In genomic region chr16:25838724-25839186, GRCh38 we compare ENCODE assay signal across 9 cellular contexts.
DNase-seq lines count a peak whose midpoint lies in the region; ATAC-seq and TF ChIP-seq lines count a peak whose summit lies in the region.
"Had no signal": no experiment of that assay in that cellular context is flagged by ENCODE, and none has a peak within 500 bp of the region (broad histone marks: within the 10 kb centered on the region; RNA-seq: fewer than 3 reads in every experiment).

No MANE protein-coding gene starts in this region.

- no peak overlapping the region for H3K4me3 ChIP-seq in CD4-positive, alpha-beta memory T cell (ENCODE audit: low read length in 2 of 2)
- H3K4me3 ChIP-seq in HAP-1: no peak overlapping the region

- H3K27me3 ChIP-seq in CD4-positive, alpha-beta memory T cell (ENCODE audit: insufficient read depth, low read length): no peaks in the 10 kb centered on the region
- H3K27me3 ChIP-seq in HAP-1 (ENCODE audit: low read depth): no peaks in the 10 kb centered on the region

- no peak overlapping the region for H3K27ac Mint-ChIP-seq in CD4-positive, alpha-beta memory T cell
- H3K27ac Mint-ChIP-seq in activated B cell treated with CpG ODN at 0.5 μM for 24 hours (no peak overlapping the region), nephron progenitor cell (no peak overlapping the region)

- POLR2A ChIA-PET in CD4-positive, alpha-beta memory T cell (lab: Charles Lee; ENCODE audit: partially characterized antibody): no interaction called here
- POLR2A ChIA-PET in activated B cell treated with CpG ODN at 0.5 μM for 24 hours (lab: Charles Lee): no interaction called here

- ATAC-seq in activated B cell treated with CpG ODN at 0.5 μM for 24 hours (ENCODE audit: low read depth) (no peak), GM21576 (IDR thresholded peaks at IDR 0.05; ENCODE audit: unreplicated experiment) (no peak), omental fat pad (ENCODE audit: low FRiP score) (no peak)

- intact Hi-C loops in CD4-positive, alpha-beta memory T cell (cut with micrococcal nuclease): loop anchor here (5.0 kb wide), 1 partner anchor 1619 kb away; no protein-coding TSS in a partner anchor
- intact Hi-C loops in activated B cell treated with CpG ODN at 0.5 μM for 24 hours (cut with micrococcal nuclease): loop anchor here (1.0 to 10.0 kb wide), 2 partner anchors 1271 to 1526 kb away; no protein-coding TSS in a partner anchor

- no peaks in the 10 kb centered on the region for H3K4me1 ChIP-seq in CD4-positive, alpha-beta memory T cell (ENCODE audit: insufficient read depth, low read length)
- H3K4me1 ChIP-seq in HAP-1: no peaks in the 10 kb centered on the region

- H3K27me3 Mint-ChIP-seq in CD4-positive, alpha-beta memory T cell: peaks cover 2 to 13% of the 10 kb centered on the region in 2 donors
- peaks cover 5% of the 10 kb centered on the region for H3K27me3 Mint-ChIP-seq in activated B cell treated with CpG ODN at 0.5 μM for 24 hours
- H3K27me3 Mint-ChIP-seq in nephron progenitor cell (ENCODE audit: low read depth, poor library complexity): peaks cover 6% of the 10 kb centered on the region

- H3K4me1 Mint-ChIP-seq in CD4-positive, alpha-beta memory T cell: peaks cover 0 to 4% (median under 1%) of the 10 kb centered on the region in 4 donors
- H3K4me1 Mint-ChIP-seq in activated B cell treated with CpG ODN at 0.5 μM for 24 hours: no peaks in the 10 kb centered on the region
- H3K4me1 Mint-ChIP-seq in nephron progenitor cell: peaks cover 32% of the 10 kb centered on the region

- peak overlapping the region in 2 of 8 donors; percentile 8 to 17 for H3K4me3 Mint-ChIP-seq in CD4-positive, alpha-beta memory T cell
- H3K4me3 Mint-ChIP-seq in activated B cell treated with CpG ODN at 0.5 μM for 24 hours: no peak overlapping the region
- peak overlapping the region; percentile 74 for H3K4me3 Mint-ChIP-seq in nephron progenitor cell

- in situ Hi-C loops in HAP-1 (cut with MboI; ENCODE audit: low sequenced_read_pairs): loop anchor here (25.0 kb wide), 1 partner anchor 1274 kb away; no protein-coding TSS in a partner anchor

- no peak overlapping the region for H3K27ac ChIP-seq in CD4-positive, alpha-beta memory T cell (ENCODE audit: low read depth, low read length)

- DNase-seq in CD4-positive, alpha-beta memory T cell: peak in 4 of 5 donors; percentile 37 to 48 (median 42)
- DNase-seq in HAP-1 (ENCODE audit: low spot score in 2 of 2) (peak; percentile 27 to 41), NCI-H345 (lab: John Stamatoyannopoulos, UW) (peak; percentile 40), activated B cell treated with CpG ODN at 0.5 μM for 24 hours (no peak), fibroblast of gingiva (ENCODE audit: low read depth) (peak; percentile 22), nephron progenitor cell (peak; percentile 29), omental fat pad (ENCODE audit: low spot score) (no peak)
- DNase-seq: right cardiac atrium had no signal

- H3K9me3 ChIP-seq in CD4-positive, alpha-beta memory T cell (ENCODE audit: control insufficient read depth in 1 of 2, low read length in 2 of 2): no peaks in the 10 kb centered on the region
- H3K9me3 ChIP-seq in HAP-1: no peaks in the 10 kb centered on the region

- no peaks in the 10 kb centered on the region for H3K36me3 ChIP-seq in CD4-positive, alpha-beta memory T cell (ENCODE audit: insufficient read depth, low read length)
- no peaks in the 10 kb centered on the region for H3K36me3 ChIP-seq in HAP-1 (replicated peaks)

- no peaks in the 10 kb centered on the region for H3K9me3 Mint-ChIP-seq in CD4-positive, alpha-beta memory T cell
- H3K9me3 Mint-ChIP-seq in activated B cell treated with CpG ODN at 0.5 μM for 24 hours (no peaks in the 10 kb centered on the region), nephron progenitor cell (no peaks in the 10 kb centered on the region)

- CTCF ChIA-PET in CD4-positive, alpha-beta memory T cell (lab: Charles Lee; ENCODE audit: partially characterized antibody): interaction anchor here (1.0 to 2.2 kb wide), 6 partner anchors 9 to 1271 kb away, joined by 3 to 7 read pairs (median 4); no protein-coding TSS in a partner anchor
- CTCF ChIA-PET in activated B cell treated with CpG ODN at 0.5 μM for 24 hours (lab: Charles Lee): no interaction called here

- TF ChIP-seq CTCF in activated B cell treated with CpG ODN at 0.5 μM for 24 hours (IDR thresholded peaks at IDR 0.05): peak; percentile 72
- TF ChIP-seq CTCF in nephron progenitor cell (IDR thresholded peaks at IDR 0.05): peak; percentile 70
- TF ChIP-seq CTCF in omental fat pad (IDR thresholded peaks at IDR 0.05): no peak

- H3K36me3 Mint-ChIP-seq in CD4-positive, alpha-beta memory T cell: no peaks in the 10 kb centered on the region
- H3K36me3 Mint-ChIP-seq in activated B cell treated with CpG ODN at 0.5 μM for 24 hours (ENCODE audit: low read depth) (no peaks in the 10 kb centered on the region), nephron progenitor cell (ENCODE audit: low read depth) (no peaks in the 10 kb centered on the region)

Comparison
In these comparisons a context has a peak if more than half of its experiments do, and no peak if none do; other contexts are left out.
1. DNase-seq: peak in CD4-positive, alpha-beta memory T cell (4 of 5), HAP-1 (2 of 2), NCI-H345 (single experiment), fibroblast of gingiva (single experiment) and nephron progenitor cell (single experiment); none in activated B cell treated with CpG ODN at 0.5 μM for 24 hours (single experiment) and omental fat pad (single experiment).
2. CTCF ChIP-seq: peak in activated B cell treated with CpG ODN at 0.5 μM for 24 hours (single experiment) and nephron progenitor cell (single experiment); none in omental fat pad (0 of 3).